ENCODE assay signal across 1 cellular context in the genomic region with DNA sequence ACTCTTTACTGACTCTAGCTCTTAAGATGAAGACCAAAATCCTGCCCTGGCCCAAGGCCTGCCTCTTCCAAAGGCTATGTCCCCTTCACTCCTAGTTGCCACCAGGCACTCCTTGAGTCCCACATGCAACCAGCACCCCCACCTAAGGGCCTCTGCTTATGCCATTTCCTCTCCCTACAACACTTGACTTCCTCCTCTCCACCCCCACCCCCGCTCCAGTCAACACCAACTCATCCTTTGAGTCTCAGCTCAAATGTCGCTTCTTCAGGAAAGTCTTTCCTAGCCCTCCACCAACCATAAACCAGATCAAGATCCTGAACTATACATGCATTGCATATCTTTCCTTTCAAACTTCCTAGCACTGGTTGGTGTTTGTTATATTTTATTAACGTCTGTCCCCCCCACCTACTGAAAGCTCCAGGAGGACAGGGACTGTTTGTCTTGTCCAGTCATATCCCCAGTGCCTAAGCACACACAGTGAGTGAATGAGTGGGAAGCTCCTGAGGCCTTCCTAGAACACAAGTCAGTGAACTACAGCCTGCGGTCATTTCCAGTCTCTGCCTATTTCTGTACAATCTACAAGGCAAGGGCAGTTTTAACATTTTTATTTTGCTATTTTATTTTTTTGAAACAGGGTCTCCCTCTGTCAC.
TF ChIP-seq lines count a peak whose summit lies in the region.

No MANE protein-coding gene starts in this region.

TF ChIP-seq in IMR-90, 13 proteins besides CTCF, POLR2A, EP300 and RAD21:
- TF ChIP-seq SMC3 (IDR thresholded peaks at IDR 0.05; ENCODE audit: low read depth, low read length), result no peak
- TF ChIP-seq, protein P1, sequence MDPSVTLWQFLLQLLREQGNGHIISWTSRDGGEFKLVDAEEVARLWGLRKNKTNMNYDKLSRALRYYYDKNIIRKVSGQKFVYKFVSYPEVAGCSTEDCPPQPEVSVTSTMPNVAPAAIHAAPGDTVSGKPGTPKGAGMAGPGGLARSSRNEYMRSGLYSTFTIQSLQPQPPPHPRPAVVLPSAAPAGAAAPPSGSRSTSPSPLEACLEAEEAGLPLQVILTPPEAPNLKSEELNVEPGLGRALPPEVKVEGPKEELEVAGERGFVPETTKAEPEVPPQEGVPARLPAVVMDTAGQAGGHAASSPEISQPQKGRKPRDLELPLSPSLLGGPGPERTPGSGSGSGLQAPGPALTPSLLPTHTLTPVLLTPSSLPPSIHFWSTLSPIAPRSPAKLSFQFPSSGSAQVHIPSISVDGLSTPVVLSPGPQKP (IDR thresholded peaks at IDR 0.05; ENCODE audit: borderline replicate concordance, low read depth, low read length), result no peak
- TF ChIP-seq MAZ (IDR thresholded peaks at IDR 0.05; ENCODE audit: borderline replicate concordance, low read depth, low read length), result no peak
- no peak for TF ChIP-seq FOS (IDR thresholded peaks at IDR 0.05; ENCODE audit: low read depth, low read length)
- no peak for TF ChIP-seq CHD1 (IDR thresholded peaks at IDR 0.05; ENCODE audit: low read depth, low read length)
- no peak for TF ChIP-seq RFX5 (IDR thresholded peaks at IDR 0.05; ENCODE audit: low read depth, low read length)
- no peak for TF ChIP-seq CEBPB (IDR thresholded peaks at IDR 0.05; ENCODE audit: low read depth, low read length)
- TF ChIP-seq NFE2L2 (IDR thresholded peaks at IDR 0.05; ENCODE audit: low read depth, low read length), result no peak
- TF ChIP-seq, protein P2, sequence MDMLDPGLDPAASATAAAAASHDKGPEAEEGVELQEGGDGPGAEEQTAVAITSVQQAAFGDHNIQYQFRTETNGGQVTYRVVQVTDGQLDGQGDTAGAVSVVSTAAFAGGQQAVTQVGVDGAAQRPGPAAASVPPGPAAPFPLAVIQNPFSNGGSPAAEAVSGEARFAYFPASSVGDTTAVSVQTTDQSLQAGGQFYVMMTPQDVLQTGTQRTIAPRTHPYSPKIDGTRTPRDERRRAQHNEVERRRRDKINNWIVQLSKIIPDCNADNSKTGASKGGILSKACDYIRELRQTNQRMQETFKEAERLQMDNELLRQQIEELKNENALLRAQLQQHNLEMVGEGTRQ (IDR thresholded peaks at IDR 0.05; ENCODE audit: low read depth, low read length), result no peak
- no peak for TF ChIP-seq RCOR1 (IDR thresholded peaks at IDR 0.05; ENCODE audit: insufficient replicate concordance, low read length)
- no peak for TF ChIP-seq MAFK (IDR thresholded peaks at IDR 0.05; ENCODE audit: low read depth, low read length)
- no peak for TF ChIP-seq MXI1 (IDR thresholded peaks at IDR 0.05; ENCODE audit: borderline replicate concordance, low read depth, low read length)
- TF ChIP-seq BHLHE40 (IDR thresholded peaks at IDR 0.05; ENCODE audit: low read depth, low read length), result no peak
